20 cellular contexts compared by ENCODE assay signal in the genomic region with DNA sequence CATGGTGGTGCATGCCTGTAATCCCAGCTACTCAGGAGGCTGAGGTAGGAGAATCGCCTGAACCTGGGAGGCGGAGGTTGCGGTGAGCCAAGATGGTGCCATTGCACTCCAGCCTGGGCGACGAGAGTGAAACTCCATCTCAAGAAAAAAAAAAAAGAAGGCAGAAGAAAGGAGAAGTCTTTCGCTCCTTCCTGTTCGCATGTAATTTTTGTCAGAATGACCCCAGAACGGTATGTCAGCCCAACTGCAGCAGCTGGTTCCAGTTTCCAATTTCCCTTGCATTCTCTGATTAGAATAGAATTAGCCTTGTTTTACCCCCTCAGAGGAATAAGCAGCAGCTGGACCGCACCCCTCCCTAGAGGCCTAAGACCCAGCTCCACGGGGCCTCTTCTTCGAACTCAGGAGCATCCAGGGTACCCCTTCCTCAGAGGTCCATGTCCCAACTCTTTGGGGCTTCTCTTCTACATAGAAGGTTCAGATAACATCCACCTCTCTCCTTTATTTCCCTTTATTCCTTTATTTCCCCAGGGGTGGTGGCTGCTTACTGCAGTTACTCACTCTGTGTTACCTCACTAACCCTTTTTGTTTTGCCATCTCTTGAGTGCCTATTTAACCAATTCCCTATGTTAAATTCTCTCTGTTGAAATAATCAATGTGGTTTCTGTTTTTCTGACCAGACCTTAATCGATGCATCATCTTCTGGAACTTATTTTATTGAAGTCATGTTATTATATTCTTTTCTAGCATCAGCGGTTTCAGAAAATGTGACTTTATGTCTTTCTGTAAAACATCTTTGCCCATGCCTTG.
"Had no signal": no experiment of that assay in that cellular context is flagged by ENCODE, and none has a peak within 500 bp of the region (broad histone marks: within the 10 kb centered on the region; RNA-seq: fewer than 3 reads in every experiment).

No MANE protein-coding gene starts in this region.

- H3K4me3 ChIP-seq: hepatocyte, mucosa of descending colon, right atrium auricular region, transverse colon, vagina had no signal

- H3K27me3 ChIP-seq: brain microvascular endothelial cell, hepatocyte, right atrium auricular region, transverse colon, vagina had no signal

- H3K9me3 Mint-ChIP-seq: activated T-helper 17 cell treated with anti-CD3 and anti-CD28 coated beads, Interleukin-2, amount 50 U/mL, for 72 hours; central memory CD8-positive, alpha-beta T cell; naive thymus-derived CD8-positive, alpha-beta T cell; T-helper 2 cell treated with Interferon-gamma antibody and Interleukin-4, amounts not matched to agents 5 μg/mL and 100 μg/mL, for 36 hours had no signal

- H2AFZ ChIP-seq: hepatocyte had no signal

- H3K79me2 ChIP-seq: hepatocyte had no signal

- H3K36me3 Mint-ChIP-seq: naive thymus-derived CD8-positive, alpha-beta T cell had no signal

- H3K4me1 ChIP-seq: right atrium auricular region, vagina had no signal

- H3K4me2 ChIP-seq: hepatocyte had no signal

- H3K36me3 ChIP-seq: brain microvascular endothelial cell, right atrium auricular region, transverse colon, vagina had no signal

- H3K4me3 Mint-ChIP-seq: activated T-helper 17 cell treated with anti-CD3 and anti-CD28 coated beads, Interleukin-2, amount 50 U/mL, for 72 hours; central memory CD8-positive, alpha-beta T cell; naive thymus-derived CD8-positive, alpha-beta T cell; T-helper 2 cell treated with Interferon-gamma antibody and Interleukin-4, amounts not matched to agents 5 μg/mL and 100 μg/mL, for 36 hours had no signal

- H3K27ac Mint-ChIP-seq: activated T-helper 17 cell treated with anti-CD3 and anti-CD28 coated beads, Interleukin-2, amount 50 U/mL, for 72 hours; T-helper 2 cell treated with Interferon-gamma antibody and Interleukin-4, amounts not matched to agents 5 μg/mL and 100 μg/mL, for 36 hours had no signal

- DNase-seq: activated CD4-positive, CD25-positive, alpha-beta regulatory T cell; activated naive CD4-positive, alpha-beta T cell treated with Interleukin-2 at 50 U/mL for 16 hours; anterior cingulate cortex; brain microvascular endothelial cell; cortex of kidney; effector memory CD4-positive, alpha-beta T cell; islet precursor cell; mucosa of descending colon; naive thymus-derived CD8-positive, alpha-beta T cell; stimulated activated CD4-positive, alpha-beta T cell treated with anti-CD3 and anti-CD28 coated beads, Interleukin-15, amount 100 ng/mL, for 24 hours; stimulated activated CD4-positive, alpha-beta T cell treated with anti-CD3 and anti-CD28 coated beads, Interleukin-4, amount 100 ng/mL, for 1 hour; stimulated activated naive CD4-positive, alpha-beta T cell; substantia nigra; transverse colon had no signal

- H3K4me1 Mint-ChIP-seq: activated T-helper 17 cell treated with anti-CD3 and anti-CD28 coated beads, Interleukin-2, amount 50 U/mL, for 72 hours; central memory CD8-positive, alpha-beta T cell had no signal

- H3K27me3 Mint-ChIP-seq: activated T-helper 17 cell treated with anti-CD3 and anti-CD28 coated beads, Interleukin-2, amount 50 U/mL, for 72 hours; central memory CD8-positive, alpha-beta T cell had no signal

- H3K9me3 ChIP-seq: mucosa of descending colon, right atrium auricular region, transverse colon, vagina had no signal

- H3K27ac ChIP-seq: brain microvascular endothelial cell, hepatocyte, right atrium auricular region, transverse colon had no signal
